Comparison of ENCODE assay signal across 1 cellular context in the genomic region with DNA sequence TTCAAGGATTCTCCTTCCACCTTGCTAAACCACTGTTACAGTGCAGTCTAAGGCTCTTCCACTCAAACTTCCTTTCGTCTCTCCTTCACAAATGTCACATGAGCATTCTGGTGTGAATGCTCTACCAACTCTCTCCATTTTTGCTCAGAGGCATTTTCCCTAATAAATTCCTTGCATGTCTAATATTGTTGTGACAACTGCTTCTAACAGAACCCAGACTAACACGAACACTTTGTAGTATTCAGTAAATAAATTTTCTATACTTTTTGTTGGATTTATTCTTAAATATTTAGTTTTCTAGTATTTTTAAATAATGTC.
TF ChIP-seq lines count a peak whose summit lies in the region.

No MANE protein-coding gene starts in this region.

TF ChIP-seq in GM23338, 12 proteins besides CTCF, POLR2A, EP300 and RAD21 (continued from another document):
- TF ChIP-seq REST (IDR thresholded peaks at IDR 0.05; ENCODE audit: unreplicated experiment) (no peak), CREB1 (CRISPR knock-in tag; IDR thresholded peaks at IDR 0.05; ENCODE audit: low read depth) (no peak), ZNF462 (CRISPR knock-in tag; IDR thresholded peaks at IDR 0.05) (no peak), EZH2 (IDR thresholded peaks at IDR 0.05; ENCODE audit: low read depth, unreplicated experiment) (no peak), POLR2AphosphoS5 (IDR thresholded peaks at IDR 0.05; ENCODE audit: low read depth) (no peak), STAT1 (IDR thresholded peaks at IDR 0.05; ENCODE audit: unreplicated experiment) (no peak)
- TF ChIP-seq, protein P1, sequence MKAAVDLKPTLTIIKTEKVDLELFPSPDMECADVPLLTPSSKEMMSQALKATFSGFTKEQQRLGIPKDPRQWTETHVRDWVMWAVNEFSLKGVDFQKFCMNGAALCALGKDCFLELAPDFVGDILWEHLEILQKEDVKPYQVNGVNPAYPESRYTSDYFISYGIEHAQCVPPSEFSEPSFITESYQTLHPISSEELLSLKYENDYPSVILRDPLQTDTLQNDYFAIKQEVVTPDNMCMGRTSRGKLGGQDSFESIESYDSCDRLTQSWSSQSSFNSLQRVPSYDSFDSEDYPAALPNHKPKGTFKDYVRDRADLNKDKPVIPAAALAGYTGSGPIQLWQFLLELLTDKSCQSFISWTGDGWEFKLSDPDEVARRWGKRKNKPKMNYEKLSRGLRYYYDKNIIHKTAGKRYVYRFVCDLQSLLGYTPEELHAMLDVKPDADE (IDR thresholded peaks at IDR 0.05): no peak
